19 cellular contexts compared by ENCODE assay signal in the genomic region with DNA sequence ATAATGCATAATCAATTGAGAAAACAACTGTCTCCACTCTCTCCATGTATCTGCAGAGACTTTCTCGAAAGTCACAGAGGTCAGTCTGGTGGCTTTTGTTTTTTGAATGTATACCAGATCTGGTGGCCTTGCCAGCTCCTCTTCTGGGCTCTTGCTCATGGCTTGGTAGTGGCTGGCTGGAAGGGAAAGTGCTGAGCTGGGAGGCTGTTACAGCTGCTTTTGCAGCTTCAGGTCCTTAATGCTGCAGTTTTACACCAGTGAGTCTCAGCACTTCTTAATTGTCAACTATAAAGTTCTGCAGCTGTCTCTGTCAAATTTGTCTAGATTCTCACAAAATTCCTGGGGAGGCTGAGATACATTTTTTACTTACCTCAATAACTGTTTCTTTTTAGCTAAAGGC.
"Had no signal": no experiment of that assay in that cellular context is flagged by ENCODE, and none has a peak within 500 bp of the region (broad histone marks: within the 10 kb centered on the region; RNA-seq: fewer than 3 reads in every experiment).

No MANE protein-coding gene starts in this region.

- H3K9me3 ChIP-seq: colonic mucosa, neutrophil, sigmoid colon, uterus had no signal

- H3K36me3 Mint-ChIP-seq: naive B cell had no signal

- H3K9me3 Mint-ChIP-seq: nephron had no signal

- H3K27ac Mint-ChIP-seq: naive B cell, nephron had no signal

- H3K4me3 ChIP-seq: colonic mucosa, lung, sigmoid colon, uterus had no signal

- H3K4me1 Mint-ChIP-seq: naive B cell, nephron had no signal

- H3K36me3 ChIP-seq: colonic mucosa, neutrophil, sigmoid colon, uterus had no signal

- H3K4me1 ChIP-seq: colonic mucosa, foreskin keratinocyte, sigmoid colon, uterus had no signal

- H3K27me3 ChIP-seq: colonic mucosa, foreskin keratinocyte, neutrophil, sigmoid colon, uterus had no signal

- H3K27ac ChIP-seq: colonic mucosa, foreskin keratinocyte, neutrophil, sigmoid colon, uterus had no signal

- ATAC-seq: foreskin keratinocyte, left cardiac atrium, left ventricle myocardium superior had no signal

- H3K27me3 Mint-ChIP-seq: naive B cell had no signal

- DNase-seq: colonic mucosa; dermis blood vessel endothelial cell; erythroblast; foreskin keratinocyte; kidney; left cardiac atrium; left ventricle myocardium superior; mesenchymal stem cell; midbrain; naive B cell; sigmoid colon; small intestine; stimulated activated CD4-positive, alpha-beta T cell treated with anti-CD3 and anti-CD28 coated beads, Interleukin-2, amount 100 ng/mL, for 48 hours; stimulated activated naive CD4-positive, alpha-beta T cell treated with Interleukin-2 at 50 U/mL for 16 hours; trophoblast cell; uterus had no signal

- H3K4me3 Mint-ChIP-seq: naive B cell, nephron had no signal
